Comparison of ENCODE assay signal across 1 cellular context in genomic region chr17:81386646-81387234, GRCh38.
TF ChIP-seq lines count a peak whose summit lies in the region.

No MANE protein-coding gene starts in this region.

TF ChIP-seq in HepG2, 621 proteins besides CTCF, POLR2A, EP300 and RAD21 (continued from another document and continues in another):
- no peak for TF ChIP-seq BCLAF1 (IDR thresholded peaks at IDR 0.05)
- TF ChIP-seq DZIP1 (CRISPR knock-in tag; IDR thresholded peaks at IDR 0.05) = no peak
- no peak for TF ChIP-seq ARNT (IDR thresholded peaks at IDR 0.05)
- peak; percentile 65; the same call in 1 of the 2 replicates for TF ChIP-seq AKAP8 (CRISPR knock-in tag; IDR thresholded peaks at IDR 0.05)
- no peak for TF ChIP-seq GZF1 (CRISPR knock-in tag; IDR thresholded peaks at IDR 0.05)
- TF ChIP-seq MIXL1 (CRISPR knock-in tag; IDR thresholded peaks at IDR 0.05) = no peak
- no peak for TF ChIP-seq ZBTB34 (CRISPR knock-in tag; IDR thresholded peaks at IDR 0.05)
- no peak for TF ChIP-seq ZNF256 (CRISPR knock-in tag; conservative IDR thresholded peaks at IDR 0.05)
- TF ChIP-seq ZNF414 (CRISPR knock-in tag; IDR thresholded peaks at IDR 0.05) = peak; percentile 69; the same call in 1 of the 2 replicates
- no peak for TF ChIP-seq KLF6 (CRISPR knock-in tag; IDR thresholded peaks at IDR 0.05)
- TF ChIP-seq ARNTL (CRISPR knock-in tag; IDR thresholded peaks at IDR 0.05) = no peak
- no peak for TF ChIP-seq MTA3 (CRISPR knock-in tag; IDR thresholded peaks at IDR 0.05)
- TF ChIP-seq MED8 (CRISPR knock-in tag; IDR thresholded peaks at IDR 0.05; ENCODE audit: insufficient replicate concordance) = no peak
- no peak for TF ChIP-seq DBP (CRISPR knock-in tag; IDR thresholded peaks at IDR 0.05; ENCODE audit: not compliant biosample characterization)
- no peak for TF ChIP-seq ZMYM2 (CRISPR knock-in tag; IDR thresholded peaks at IDR 0.05)
- no peak for TF ChIP-seq HHEX (CRISPR knock-in tag; IDR thresholded peaks at IDR 0.05)
- no peak for TF ChIP-seq ZNF775 (CRISPR knock-in tag; IDR thresholded peaks at IDR 0.05; ENCODE audit: borderline replicate concordance)
- TF ChIP-seq ONECUT2 (CRISPR knock-in tag; IDR thresholded peaks at IDR 0.05) = no peak
- no peak for TF ChIP-seq GATA4 (IDR thresholded peaks at IDR 0.05; ENCODE audit: borderline replicate concordance, low read depth)
- no peak for TF ChIP-seq THAP9 (CRISPR knock-in tag; IDR thresholded peaks at IDR 0.05; ENCODE audit: borderline replicate concordance)
- TF ChIP-seq NFYB (CRISPR knock-in tag; IDR thresholded peaks at IDR 0.05) = no peak
- TF ChIP-seq ZNF660 (CRISPR knock-in tag; IDR thresholded peaks at IDR 0.05; ENCODE audit: borderline replicate concordance, low read depth) = no peak
- TF ChIP-seq NFAT5 (CRISPR knock-in tag; IDR thresholded peaks at IDR 0.05) = peak; percentile 32; the same call in 1 of the 2 replicates
- TF ChIP-seq YEATS2 (CRISPR knock-in tag; IDR thresholded peaks at IDR 0.05; ENCODE audit: borderline replicate concordance) = no peak
- no peak for TF ChIP-seq POLR2AphosphoS5 (IDR thresholded peaks at IDR 0.05; ENCODE audit: low read depth, low read length)
- TF ChIP-seq UBTF (CRISPR knock-in tag; IDR thresholded peaks at IDR 0.05) = peak; percentile 35; the same call in 1 of the 2 replicates
- TF ChIP-seq GLI4 (CRISPR knock-in tag; IDR thresholded peaks at IDR 0.05; ENCODE audit: borderline replicate concordance) = no peak
- no peak for TF ChIP-seq ZNF839 (CRISPR knock-in tag; IDR thresholded peaks at IDR 0.05; ENCODE audit: borderline replicate concordance)
- TF ChIP-seq HBP1 (CRISPR knock-in tag; IDR thresholded peaks at IDR 0.05; ENCODE audit: low read depth) = no peak
- no peak for TF ChIP-seq ZNF383 (CRISPR knock-in tag; IDR thresholded peaks at IDR 0.05; ENCODE audit: borderline replicate concordance)
- TF ChIP-seq ATF7-NPFF (CRISPR knock-in tag; IDR thresholded peaks at IDR 0.05; ENCODE audit: low read depth) = no peak
- TF ChIP-seq HCFC1 (IDR thresholded peaks at IDR 0.05; ENCODE audit: low read depth, low read length) = no peak
- TF ChIP-seq ZNF225 (CRISPR knock-in tag; IDR thresholded peaks at IDR 0.05) = no peak
- TF ChIP-seq ZNF879 (CRISPR knock-in tag; IDR thresholded peaks at IDR 0.05) = no peak
- TF ChIP-seq REPIN1 (CRISPR knock-in tag; IDR thresholded peaks at IDR 0.05; ENCODE audit: borderline replicate concordance, low read depth) = no peak
- TF ChIP-seq ZNF563 (CRISPR knock-in tag; IDR thresholded peaks at IDR 0.05) = no peak
- no peak for TF ChIP-seq MEIS1 (CRISPR knock-in tag; IDR thresholded peaks at IDR 0.05; ENCODE audit: borderline replicate concordance)
- TF ChIP-seq ZNF747 (CRISPR knock-in tag; IDR thresholded peaks at IDR 0.05; ENCODE audit: borderline replicate concordance) = peak; percentile 32; the same call in 1 of the 2 replicates
- no peak for TF ChIP-seq PAX8 (CRISPR knock-in tag; IDR thresholded peaks at IDR 0.05; ENCODE audit: borderline replicate concordance)
- TF ChIP-seq ZNF550 (CRISPR knock-in tag; IDR thresholded peaks at IDR 0.05; ENCODE audit: borderline replicate concordance) = no peak
